Comparison of ENCODE assay signal across 1 cellular context in the genomic region with DNA sequence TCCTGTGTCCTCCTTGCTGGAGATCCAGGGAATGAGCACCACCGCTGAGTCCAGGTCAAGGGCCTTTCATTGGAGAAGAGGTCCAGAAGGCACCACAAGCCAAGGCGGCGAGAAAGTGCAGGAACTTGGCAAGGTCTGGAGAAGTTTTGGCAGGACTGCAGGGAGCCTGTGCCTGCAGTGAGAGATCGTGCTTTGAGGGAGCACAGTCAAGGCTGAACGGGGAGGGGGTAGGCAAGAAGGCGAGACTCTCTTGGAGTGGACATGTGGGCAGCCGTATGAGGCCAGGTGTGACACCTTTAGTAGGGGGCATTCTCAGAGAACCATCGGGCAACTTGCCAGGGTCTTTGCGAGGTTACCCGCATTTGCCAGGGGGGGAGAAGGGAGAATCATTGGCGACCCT.
TF ChIP-seq lines count a peak whose summit lies in the region.

No MANE protein-coding gene starts in this region.

TF ChIP-seq in WTC11, 78 proteins besides CTCF, POLR2A, EP300 and RAD21 (continued from another document):
- TF ChIP-seq TEAD1 (CRISPR knock-in tag; IDR thresholded peaks at IDR 0.05) = no peak
